In genomic region chr1:89842547-89843278, GRCh38 we compare ENCODE assay signal across 8 cellular contexts. TPM values are rescaled to one million over a fixed set of nuclear protein-coding genes. Genes with fewer than 3 reads are reported as not detected.
DNase-seq lines count a peak whose midpoint lies in the region; ATAC-seq, FAIRE-seq and TF ChIP-seq lines count a peak whose summit lies in the region.

No MANE protein-coding gene starts in this region.

- dilution Hi-C loops in keratinocyte (cut with MboI; ENCODE audit: extremely low pct_ligation_motif_present, low sequenced_read_pairs), result no loop called here

- TF ChIP-seq CTCF in GM12864 (IDR thresholded peaks at IDR 0.05; ENCODE audit: low read depth, low read length, missing control alignments) (no peak), ascending aorta (IDR thresholded peaks at IDR 0.05) (no peak), keratinocyte (optimal IDR thresholded peaks at IDR 0.05 in 1 of 3, IDR thresholded peaks at IDR 0.05 in 1 of 3, conservative IDR thresholded peaks at IDR 0.05 in 1 of 3; ENCODE audit: extremely low read depth in 1 of 3, insufficient read depth in 2 of 3, low read length in 3 of 3) (no peak)

- ATAC-seq in GM21526 (IDR thresholded peaks at IDR 0.05; ENCODE audit: low FRiP score, unreplicated experiment), result peak; percentile 47

- peaks cover 3 to 9% of the 10 kb centered on the region in 2 donors for H3K4me1 ChIP-seq in ascending aorta
- H3K4me1 ChIP-seq in keratinocyte (ENCODE audit: control insufficient read depth, extremely low read depth, insufficient read depth, low read length), result peaks cover 31% of the 10 kb centered on the region

- H3K9ac ChIP-seq in keratinocyte (ENCODE audit: control insufficient read depth, extremely low read depth, insufficient read depth, low read length), result peak overlapping the region; percentile 87

- H3K4me1 Mint-ChIP-seq in stimulated activated naive CD8-positive, alpha-beta T cell treated with anti-CD3 and anti-CD28 coated beads, Interleukin-15, Interleukin-2, amounts not matched to agents 100 ng/mL and 50 ng/mL, for 24 hours (ENCODE audit: low read depth), result peaks cover 52% of the 10 kb centered on the region

- H3K27me3 ChIP-seq in ascending aorta (no peaks in the 10 kb centered on the region), keratinocyte (ENCODE audit: control insufficient read depth, extremely low read depth, insufficient read depth, low read length) (no peaks in the 10 kb centered on the region)

- peaks cover 25% of the 10 kb centered on the region for H3K36me3 Mint-ChIP-seq in stimulated activated naive CD8-positive, alpha-beta T cell treated with anti-CD3 and anti-CD28 coated beads, Interleukin-15, Interleukin-2, amounts not matched to agents 100 ng/mL and 50 ng/mL, for 24 hours (ENCODE audit: low read depth)

- peak overlapping the region; percentile 93 for H3K4me3 Mint-ChIP-seq in stimulated activated naive CD8-positive, alpha-beta T cell treated with anti-CD3 and anti-CD28 coated beads, Interleukin-15, Interleukin-2, amounts not matched to agents 100 ng/mL and 50 ng/mL, for 24 hours

- peak; percentile 41 for DNase-seq in GM12864 (ENCODE audit: low read depth)
- peak; percentile 57 for DNase-seq in HS-27A (ENCODE audit: low read depth)
- no peak for DNase-seq in ascending aorta (ENCODE audit: low spot score in 2 of 2)
- no peak for DNase-seq in keratinocyte (ENCODE audit: low read depth, low spot score)
- no peak for DNase-seq in KBM-7
- no peak for DNase-seq in stimulated activated naive CD4-positive, alpha-beta T cell treated with Interleukin-2 at 50 U/mL for 16 hours (lab: John Stamatoyannopoulos, UW)

- H3K9me3 ChIP-seq in ascending aorta (no peaks in the 10 kb centered on the region), keratinocyte (ENCODE audit: control insufficient read depth, low read depth, low read length) (no peaks in the 10 kb centered on the region)

- intact Hi-C loops in ascending aorta (cut with DNase I), result loop anchor here (1.0 kb wide), 1 partner anchor 145 kb away; no protein-coding TSS in a partner anchor

- in situ Hi-C loops in KBM-7 (cut with MboI; ENCODE audit: low pct_unique_long_range_greater_than_20kb, low sequenced_read_pairs), result no loop called here

- H3K36me3 ChIP-seq in ascending aorta (no peaks in the 10 kb centered on the region), keratinocyte (ENCODE audit: control insufficient read depth in 2 of 2, extremely low read depth in 1 of 2, insufficient read depth in 2 of 2, low read length in 2 of 2) (peaks cover 0 to 3% of the 10 kb centered on the region in 2 experiments)

- peak overlapping the region; percentile 79 for H2AFZ ChIP-seq in keratinocyte (ENCODE audit: control insufficient read depth, low read length)

- FAIRE-seq in keratinocyte (lab: Jason Lieb, UNC), result peak; percentile 59

- no peaks in the 10 kb centered on the region for H3K9me1 ChIP-seq in keratinocyte (ENCODE audit: control insufficient read depth, extremely low read depth, insufficient read depth, low read length)

- H3K4me2 ChIP-seq in keratinocyte (ENCODE audit: control insufficient read depth, extremely low read depth, insufficient read depth, low read depth, low read length), result peak overlapping the region; percentile 100

- no peaks in the 10 kb centered on the region for H3K27me3 Mint-ChIP-seq in stimulated activated naive CD8-positive, alpha-beta T cell treated with anti-CD3 and anti-CD28 coated beads, Interleukin-15, Interleukin-2, amounts not matched to agents 100 ng/mL and 50 ng/mL, for 24 hours

- H4K20me1 ChIP-seq in keratinocyte (ENCODE audit: control insufficient read depth, extremely low read depth, insufficient read depth, low read length), result no peaks in the 10 kb centered on the region

- H3K79me2 ChIP-seq in keratinocyte (ENCODE audit: control insufficient read depth, insufficient read depth, low read length), result peaks cover 24% of the 10 kb centered on the region

- peak overlapping the region; percentile 82 for H3K4me3 ChIP-seq in GM12864 (ENCODE audit: low read depth, low read length)
- peak overlapping the region; percentile 75 to 92 for H3K4me3 ChIP-seq in ascending aorta
- H3K4me3 ChIP-seq in keratinocyte (ENCODE audit: control insufficient read depth in 2 of 3, extremely low read depth in 1 of 3, insufficient read depth in 2 of 3, low read depth in 1 of 3, low read length in 3 of 3), result peak overlapping the region; percentile 61 to 80 (median 71)

- H3K27ac ChIP-seq in ascending aorta (peak overlapping the region; percentile 61 to 70), keratinocyte (ENCODE audit: control insufficient read depth, insufficient read depth, low read length) (peak overlapping the region; percentile 66)

- H3K27ac Mint-ChIP-seq in stimulated activated naive CD8-positive, alpha-beta T cell treated with anti-CD3 and anti-CD28 coated beads, Interleukin-15, Interleukin-2, amounts not matched to agents 100 ng/mL and 50 ng/mL, for 24 hours, result peak overlapping the region; percentile 93

- no peaks in the 10 kb centered on the region for H3K9me3 Mint-ChIP-seq in stimulated activated naive CD8-positive, alpha-beta T cell treated with anti-CD3 and anti-CD28 coated beads, Interleukin-15, Interleukin-2, amounts not matched to agents 100 ng/mL and 50 ng/mL, for 24 hours

RNA-seq across cellular contexts. Expression of gene LRRC8D, which starts 21.9 kb away (rescaled TPM):
- 1.3 TPM for total RNA-seq in ascending aorta
- polyA plus RNA-seq in keratinocyte, result 50.6 to 65.2 TPM (median 54.7 TPM) in 3 replicates
- 13.7 TPM for polyA plus RNA-seq in keratinocyte (2011; ENCODE audit: low read depth)
- polyA plus RNA-seq in keratinocyte (2011; cell fraction: cytosol; rRNA removed), result 42.2 and 56.6 TPM in 2 replicates
- polyA plus RNA-seq in keratinocyte (2011; cell fraction: nucleus; rRNA removed), result 59.4 and 66.6 TPM in 2 replicates
- polyA plus RNA-seq in keratinocyte (2012; ENCODE audit: low replicate concordance), result 19.0 and 40.4 TPM in 2 replicates
- polyA minus RNA-seq in keratinocyte, result 59.6 to 96.0 TPM (median 74.5 TPM) in 3 replicates
- polyA minus RNA-seq in keratinocyte (2011; cell fraction: cytosol; rRNA and poly(A)+ RNA removed), result 81.1 TPM
- polyA minus RNA-seq in keratinocyte (2011; cell fraction: nucleus; rRNA and poly(A)+ RNA removed), result 41.0 and 65.7 TPM in 2 replicates

Comparison
In these comparisons a context has a peak if more than half of its experiments do, and no peak if none do; other contexts are left out.
1. DNase-seq: peak in GM12864 (single experiment) and HS-27A (single experiment); none in ascending aorta (0 of 2), keratinocyte (single experiment), KBM-7 (single experiment) and stimulated activated naive CD4-positive, alpha-beta T cell treated with Interleukin-2 at 50 U/mL for 16 hours (single experiment).
2. Peak in every context shown above with its lines, with median percentiles within 50 percentile points of each other: H3K4me3 ChIP-seq.